ENCODE assay signal across 10 cellular contexts in genomic region chrX:65866146-65866545, GRCh38.
DNase-seq lines count a peak whose midpoint lies in the region; ATAC-seq, FAIRE-seq and TF ChIP-seq lines count a peak whose summit lies in the region.
"Had no signal": no experiment of that assay in that cellular context is flagged by ENCODE, and none has a peak within 500 bp of the region (broad histone marks: within the 10 kb centered on the region; RNA-seq: fewer than 3 reads in every experiment).

No MANE protein-coding gene starts in this region.

- no peak overlapping the region for H3K4me3 ChIP-seq in mesendoderm (ENCODE audit: low read length)

- no peak overlapping the region for H3K23ac ChIP-seq in mesendoderm (ENCODE audit: low read length)

- H3K27me3 Mint-ChIP-seq in activated T-cell treated with anti-CD3 and anti-CD28 coated beads, Interleukin-2, amount 50 U/mL, for 4 hours (ENCODE audit: low read depth) = no peaks in the 10 kb centered on the region
- peaks cover 9% of the 10 kb centered on the region for H3K27me3 Mint-ChIP-seq in activated T-cell treated with anti-CD3 and anti-CD28 coated beads, Interleukin-2, amount 50 U/mL, for 24 hours
- no peaks in the 10 kb centered on the region for H3K27me3 Mint-ChIP-seq in naive thymus-derived CD8-positive, alpha-beta T cell

- H3K27ac Mint-ChIP-seq in activated T-cell treated with anti-CD3 and anti-CD28 coated beads, Interleukin-2, amount 50 U/mL, for 24 hours = no peak overlapping the region
- peak overlapping the region in 7 of 10 donors; percentile 13 to 75 (median 54) for H3K27ac Mint-ChIP-seq in naive thymus-derived CD8-positive, alpha-beta T cell

- H4K8ac ChIP-seq in mesendoderm (ENCODE audit: low read depth, low read length) = no peak overlapping the region

- no peaks in the 10 kb centered on the region for H3K9me3 Mint-ChIP-seq in activated T-cell treated with anti-CD3 and anti-CD28 coated beads, Interleukin-2, amount 50 U/mL, for 4 hours
- no peaks in the 10 kb centered on the region for H3K9me3 Mint-ChIP-seq in activated T-cell treated with anti-CD3 and anti-CD28 coated beads, Interleukin-2, amount 50 U/mL, for 24 hours
- peaks cover 0 to 3% (median 0%) of the 10 kb centered on the region in 9 donors for H3K9me3 Mint-ChIP-seq in naive thymus-derived CD8-positive, alpha-beta T cell

- no peak overlapping the region for H2BK120ac ChIP-seq in mesendoderm (ENCODE audit: low read depth, low read length)

- H3K4me1 Mint-ChIP-seq in activated T-cell treated with anti-CD3 and anti-CD28 coated beads, Interleukin-2, amount 50 U/mL, for 4 hours (ENCODE audit: low read depth) = peaks cover 32% of the 10 kb centered on the region
- peaks cover 23% of the 10 kb centered on the region for H3K4me1 Mint-ChIP-seq in activated T-cell treated with anti-CD3 and anti-CD28 coated beads, Interleukin-2, amount 50 U/mL, for 24 hours (ENCODE audit: low read depth)
- H3K4me1 Mint-ChIP-seq in naive thymus-derived CD8-positive, alpha-beta T cell = peaks cover 12 to 54% (median 39%) of the 10 kb centered on the region in 4 donors

- no peaks in the 10 kb centered on the region for H3K27me3 ChIP-seq in mesendoderm (ENCODE audit: insufficient read depth, low read length, poor library complexity)

- H2BK15ac ChIP-seq in mesendoderm (replicated peaks; ENCODE audit: low read depth) = no peak overlapping the region

- H3K4me1 ChIP-seq in mesendoderm (ENCODE audit: control insufficient read depth, low read depth, low read length) = no peaks in the 10 kb centered on the region

- no peak for TF ChIP-seq POLR2A in H54 (IDR thresholded peaks at IDR 0.05; ENCODE audit: low read depth, low read length)

- POLR2A ChIA-PET in naive thymus-derived CD8-positive, alpha-beta T cell (lab: Charles Lee) = no interaction called here

- H3K56ac ChIP-seq in mesendoderm (ENCODE audit: low read length) = no peak overlapping the region

- DNase-seq in activated T-cell treated with anti-CD3 and anti-CD28 coated beads, Interleukin-2, amount 50 U/mL, for 4 hours = no peak
- no peak for DNase-seq in activated T-cell treated with anti-CD3 and anti-CD28 coated beads, Interleukin-2, amount 50 U/mL, for 24 hours
- DNase-seq in naive thymus-derived CD8-positive, alpha-beta T cell = peak in 4 of 10 donors; percentile 30 to 49 (median 44)
- DNase-seq in H54 (ENCODE audit: insufficient read length, low spot score) (no peak), mesendoderm (no peak), posterior cingulate gyrus (no peak)
- DNase-seq: NCI-H1930 had no signal

- H3K18ac ChIP-seq in mesendoderm (ENCODE audit: low read length) = no peak overlapping the region

- H2BK5ac ChIP-seq in mesendoderm (ENCODE audit: low read length) = no peak overlapping the region

- no peaks in the 10 kb centered on the region for H3K36me3 ChIP-seq in mesendoderm (ENCODE audit: control insufficient read depth, insufficient read depth, low read length)

- no peak overlapping the region for H2AK5ac ChIP-seq in mesendoderm (ENCODE audit: low read length)

- H3K4me2 ChIP-seq in mesendoderm (ENCODE audit: low read length) = no peak overlapping the region

- no peak overlapping the region for H3K27ac ChIP-seq in mesendoderm (ENCODE audit: low read depth, low read length)
- H3K27ac ChIP-seq: epithelial cell of prostate had no signal

- peak; percentile 88 for ATAC-seq in activated T-cell treated with anti-CD3 and anti-CD28 coated beads, Interleukin-2, amount 50 U/mL, for 4 hours
- ATAC-seq in GM21717 (IDR thresholded peaks at IDR 0.05; ENCODE audit: unreplicated experiment) = peak; percentile 78
- peak; percentile 88 for ATAC-seq in HG03565 (IDR thresholded peaks at IDR 0.05; ENCODE audit: unreplicated experiment)
- ATAC-seq in naive thymus-derived CD8-positive, alpha-beta T cell = peak; percentile 72 to 94

- H3K9ac ChIP-seq in mesendoderm (ENCODE audit: low read length) = no peak overlapping the region

- FAIRE-seq in H54 (lab: Jason Lieb, UNC) = no peak

- no peak overlapping the region for H3K4ac ChIP-seq in mesendoderm (ENCODE audit: low read depth, low read length)

- intact Hi-C loops in posterior cingulate gyrus (cut with DNase I) = no loop called here

- no peaks in the 10 kb centered on the region for H3K79me1 ChIP-seq in mesendoderm (ENCODE audit: low read length)

- no peaks in the 10 kb centered on the region for H3K36me3 Mint-ChIP-seq in activated T-cell treated with anti-CD3 and anti-CD28 coated beads, Interleukin-2, amount 50 U/mL, for 4 hours (ENCODE audit: insufficient read depth)
- H3K36me3 Mint-ChIP-seq in activated T-cell treated with anti-CD3 and anti-CD28 coated beads, Interleukin-2, amount 50 U/mL, for 24 hours (ENCODE audit: low read depth) = no peaks in the 10 kb centered on the region
- H3K36me3 Mint-ChIP-seq in naive thymus-derived CD8-positive, alpha-beta T cell = peaks cover 0 to 5% (median 0%) of the 10 kb centered on the region in 3 donors

- H3K79me2 ChIP-seq in mesendoderm (ENCODE audit: control insufficient read depth, insufficient read depth, low read length) = no peaks in the 10 kb centered on the region

- H3K4me3 Mint-ChIP-seq in activated T-cell treated with anti-CD3 and anti-CD28 coated beads, Interleukin-2, amount 50 U/mL, for 4 hours = no peak overlapping the region
- no peak overlapping the region for H3K4me3 Mint-ChIP-seq in activated T-cell treated with anti-CD3 and anti-CD28 coated beads, Interleukin-2, amount 50 U/mL, for 24 hours
- H3K4me3 Mint-ChIP-seq in naive thymus-derived CD8-positive, alpha-beta T cell = peak overlapping the region in 5 of 10 donors; percentile 4 to 31 (median 15)

- H4K5ac ChIP-seq in mesendoderm (ENCODE audit: low read length) = no peak overlapping the region
